Comparison of ENCODE assay signal across 2 cellular contexts in genomic region chr6:148747145-148747492, GRCh38.
TF ChIP-seq lines count a peak whose summit lies in the region.

No MANE protein-coding gene starts in this region.

TF ChIP-seq in A549, 52 proteins besides CTCF, POLR2A, EP300 and RAD21 (continued from another document):
- TF ChIP-seq RARB (CRISPR knock-in tag; IDR thresholded peaks at IDR 0.05) = no peak
- TF ChIP-seq CBX8 (IDR thresholded peaks at IDR 0.05) = no peak
- TF ChIP-seq MAFK (IDR thresholded peaks at IDR 0.05; ENCODE audit: partially characterized antibody) = no peak
- no peak for TF ChIP-seq E2F6 (IDR thresholded peaks at IDR 0.05; ENCODE audit: borderline replicate concordance, low read depth)
- no peak for TF ChIP-seq PBX3 (IDR thresholded peaks at IDR 0.05)
- TF ChIP-seq EHF (CRISPR knock-in tag; IDR thresholded peaks at IDR 0.05) = no peak
- TF ChIP-seq RCOR1 (IDR thresholded peaks at IDR 0.05; ENCODE audit: low read depth, low read length) = no peak

TF ChIP-seq in GM12878, 131 proteins besides CTCF, POLR2A, EP300 and RAD21 (continued from another document):
- TF ChIP-seq RELB (IDR thresholded peaks at IDR 0.05; ENCODE audit: low read depth) (no peak), LARP7 (IDR thresholded peaks at IDR 0.05) (peak; percentile 38; the same call in 1 of the 2 replicates)
